7 cellular contexts compared by ENCODE assay signal in genomic region chr6:45926423-45926822, GRCh38.
DNase-seq lines count a peak whose midpoint lies in the region; TF ChIP-seq lines count a peak whose summit lies in the region.
"Not testable (repeated sequence)": the region's sequence is repeated elsewhere in the genome, so short reads cannot be mapped to it uniquely, and the experiment has no call there.

No MANE protein-coding gene starts in this region.

- POLR2A ChIA-PET in SK-N-SH (lab: Yijun Ruan, JAX), result not testable (repeated sequence)

- H3K36me3 ChIP-seq in SK-N-SH (replicated peaks in 1 of 2; ENCODE audit: control insufficient read depth in 1 of 2, insufficient read depth in 2 of 2, low read length in 1 of 2); endodermal cell (ENCODE audit: control insufficient read depth, insufficient read depth, low read length): not testable (repeated sequence)

- H3K18ac ChIP-seq in H9 (ENCODE audit: insufficient read length, low read depth, low read length), result not testable (repeated sequence)

- H3K4me2 ChIP-seq in H9 (ENCODE audit: insufficient read depth, insufficient read length, low read length); SK-N-SH: not testable (repeated sequence)

- H3K36me3 Mint-ChIP-seq in H9 (ENCODE audit: insufficient read depth in 1 of 3, low read depth in 3 of 3); activated naive CD4-positive, alpha-beta T cell treated with anti-CD3 and anti-CD28 coated beads, Interleukin-2, amount 50 U/mL, for 24 hours; endodermal cell (ENCODE audit: low read depth); mesothelial cell of epicardium: not testable (repeated sequence)

- not testable (repeated sequence) for H3T11ph ChIP-seq in H9 (ENCODE audit: low read length)

- not testable (repeated sequence) for H3K56ac ChIP-seq in H9 (ENCODE audit: insufficient read length, low read depth, low read length)

- H2BK5ac ChIP-seq in H9 (ENCODE audit: insufficient read length, low read length), result not testable (repeated sequence)

- not testable (repeated sequence) for H3K23me2 ChIP-seq in H9 (ENCODE audit: insufficient read length, low read depth, low read length, poor library complexity, severe bottlenecking)

- H2AK5ac ChIP-seq in H9 (ENCODE audit: insufficient read length, low read length), result not testable (repeated sequence)

- not testable (repeated sequence) for H3K27ac Mint-ChIP-seq in H9, endodermal cell, mesothelial cell of epicardium
- peak overlapping the region; percentile 66 for H3K27ac Mint-ChIP-seq in activated naive CD4-positive, alpha-beta T cell treated with anti-CD3 and anti-CD28 coated beads, Interleukin-2, amount 50 U/mL, for 24 hours

- H4K20me1 ChIP-seq in H9 (ENCODE audit: control insufficient read depth, insufficient read depth, insufficient read length); SK-N-SH (ENCODE audit: insufficient read depth): not testable (repeated sequence)

- H3K14ac ChIP-seq in H9 (ENCODE audit: insufficient read depth, low read length), result not testable (repeated sequence)

- not testable (repeated sequence) for H3K23ac ChIP-seq in H9 (ENCODE audit: insufficient read length, low read depth, low read length)

- not testable (repeated sequence) for TF ChIP-seq RAD21 in SK-N-SH (IDR thresholded peaks at IDR 0.05; ENCODE audit: low read length)

- peaks cover 40 to 43% of the 10 kb centered on the region in 2 experiments for H3K4me1 Mint-ChIP-seq in H9
- H3K4me1 Mint-ChIP-seq in activated naive CD4-positive, alpha-beta T cell treated with anti-CD3 and anti-CD28 coated beads, Interleukin-2, amount 50 U/mL, for 24 hours, result not testable (repeated sequence)
- peaks cover 28% of the 10 kb centered on the region for H3K4me1 Mint-ChIP-seq in endodermal cell
- H3K4me1 Mint-ChIP-seq in mesothelial cell of epicardium, result peaks cover 30% of the 10 kb centered on the region

- H3K9ac ChIP-seq in H9 (ENCODE audit: extremely low read depth, insufficient read length, low read length); SK-N-SH; endodermal cell (ENCODE audit: extremely low read depth, low read length, poor library complexity, severe bottlenecking): not testable (repeated sequence)

- not testable (repeated sequence) for H2BK15ac ChIP-seq in H9 (ENCODE audit: low read depth, low read length)

- not testable (repeated sequence) for H3F3A ChIP-seq in SK-N-SH (replicated peaks; ENCODE audit: insufficient read depth)

- not testable (repeated sequence) for H2AFZ ChIP-seq in H9 (ENCODE audit: low read length); SK-N-SH (ENCODE audit: low read depth)

- H3K4me3 ChIP-seq in SK-N-SH (ENCODE audit: low read depth in 2 of 2, low read length in 1 of 2); endodermal cell (ENCODE audit: low read length); retinal pigment epithelial cell (ENCODE audit: low read length): not testable (repeated sequence)

- not testable (repeated sequence) for TF ChIP-seq EP300 in SK-N-SH (IDR thresholded peaks at IDR 0.05; ENCODE audit: borderline replicate concordance in 1 of 2, low read depth in 1 of 2, low read length in 1 of 2)

- peak; percentile 45 for TF ChIP-seq CTCF in H9 (conservative IDR thresholded peaks at IDR 0.05)
- TF ChIP-seq CTCF in SK-N-SH (IDR thresholded peaks at IDR 0.05), result peak; percentile 39; the same call in 1 of the 2 replicates
- peak; percentile 50 for TF ChIP-seq CTCF in endodermal cell (conservative IDR thresholded peaks at IDR 0.05)
- peak; percentile 77 for TF ChIP-seq CTCF in mesothelial cell of epicardium (IDR thresholded peaks at IDR 0.05; ENCODE audit: unreplicated experiment)
- peak; percentile 15 for TF ChIP-seq CTCF in retinal pigment epithelial cell (conservative IDR thresholded peaks at IDR 0.05; ENCODE audit: low read depth, low read length)

- H4K8ac ChIP-seq in H9 (replicated peaks; ENCODE audit: insufficient read length, low read depth, low read length), result not testable (repeated sequence)

- not testable (repeated sequence) for H3K4me3 Mint-ChIP-seq in H9; activated naive CD4-positive, alpha-beta T cell treated with anti-CD3 and anti-CD28 coated beads, Interleukin-2, amount 50 U/mL, for 24 hours; endodermal cell; mesothelial cell of epicardium

- CTCF ChIA-PET in SK-N-SH (lab: Yijun Ruan, JAX), result interaction anchor here (1.7 kb wide), 1 partner anchor 18 kb away, joined by 4 read pairs; no protein-coding TSS in a partner anchor

- not testable (repeated sequence) for H3K27ac ChIP-seq in H9 (ENCODE audit: insufficient read length, low read depth, low read length); SK-N-SH (ENCODE audit: low read depth in 2 of 2, low read length in 1 of 2); endodermal cell (ENCODE audit: low read depth, low read length)

- not testable (repeated sequence) for H3K79me2 ChIP-seq in H9 (ENCODE audit: insufficient read depth, low read length); SK-N-SH (ENCODE audit: insufficient read depth)

- peaks cover 41% of the 10 kb centered on the region for H3K27me3 Mint-ChIP-seq in H9 (ENCODE audit: low read depth)
- H3K27me3 Mint-ChIP-seq in activated naive CD4-positive, alpha-beta T cell treated with anti-CD3 and anti-CD28 coated beads, Interleukin-2, amount 50 U/mL, for 24 hours; mesothelial cell of epicardium (ENCODE audit: low read depth): not testable (repeated sequence)
- peaks cover 10% of the 10 kb centered on the region for H3K27me3 Mint-ChIP-seq in endodermal cell (ENCODE audit: insufficient read depth)

- no CpG with 5 or more reads among the region's 8 CpGs for WGBS in H9 (ENCODE audit: extremely low coverage, insufficient read length, low lambda C conversion rate)
- 35% methylated on average over 8 of the region's 8 CpGs for WGBS in SK-N-SH (ENCODE audit: low lambda C conversion rate)
- 94 to 95% methylated on average over 7 to 8 of the region's 8 CpGs for WGBS in endodermal cell (ENCODE audit: insufficient coverage in 1 of 2, insufficient read length in 1 of 2), 2 experiments

- H3K79me1 ChIP-seq in H9 (ENCODE audit: insufficient read depth, low read depth, low read length, poor library complexity, severe bottlenecking), result not testable (repeated sequence)

- H3K9me3 ChIP-seq in H9 (ENCODE audit: control insufficient read depth, low read depth, low read length); SK-N-SH; endodermal cell (ENCODE audit: control insufficient read depth, low read length): not testable (repeated sequence)

- not testable (repeated sequence) for H3K4ac ChIP-seq in H9 (ENCODE audit: low read depth, low read length)

- not testable (repeated sequence) for H4K5ac ChIP-seq in H9 (ENCODE audit: insufficient read length, low read depth, low read length)

- H2BK120ac ChIP-seq in H9 (ENCODE audit: low read depth, low read length, poor library complexity, severe bottlenecking), result not testable (repeated sequence)

- not testable (repeated sequence) for H2BK12ac ChIP-seq in H9 (ENCODE audit: insufficient read length, low read depth, low read length)

- peaks cover 13% of the 10 kb centered on the region; the same call in 1 of the 2 replicates for H3K4me1 ChIP-seq in H9 (ENCODE audit: insufficient read depth, low read length)
- H3K4me1 ChIP-seq in SK-N-SH (ENCODE audit: control insufficient read depth in 1 of 2, insufficient read depth in 2 of 2, low read depth in 1 of 2, low read length in 1 of 2); endodermal cell (ENCODE audit: control insufficient read depth, insufficient read depth, low read length): not testable (repeated sequence)

- not testable (repeated sequence) for DNase-seq in H9; SK-N-SH; endodermal cell; retinal pigment epithelial cell (ENCODE audit: low read depth)
- DNase-seq in NCI-H82 (lab: John Stamatoyannopoulos, UW) (peak; percentile 14), mesothelial cell of epicardium (ENCODE audit: low spot score in 2 of 2, unreplicated experiment in 2 of 2) (peak in 1 of 2 experiments; percentile 10)

- not testable (repeated sequence) for H3K27me3 ChIP-seq in H9 (ENCODE audit: insufficient read depth, low read length); SK-N-SH (ENCODE audit: insufficient read depth); endodermal cell (ENCODE audit: control insufficient read depth, insufficient read depth, low read length, poor library complexity, severe bottlenecking)

- not testable (repeated sequence) for H2BK20ac ChIP-seq in H9 (ENCODE audit: low read depth, low read length, poor library complexity, severe bottlenecking)

- not testable (repeated sequence) for H3K9me2 ChIP-seq in SK-N-SH

- not testable (repeated sequence) for H3K9me3 Mint-ChIP-seq in H9; activated naive CD4-positive, alpha-beta T cell treated with anti-CD3 and anti-CD28 coated beads, Interleukin-2, amount 50 U/mL, for 24 hours; endodermal cell; mesothelial cell of epicardium

- not testable (repeated sequence) for H4K91ac ChIP-seq in H9 (ENCODE audit: insufficient read length, low read depth, low read length)

Comparison
In these comparisons a context has a peak if more than half of its experiments do, and no peak if none do; other contexts are left out.
1. CTCF ChIP-seq: peak in every context shown above with its lines; median percentile 77 in mesothelial cell of epicardium; 50 in endodermal cell; 45 in H9; 39 in SK-N-SH; 15 in retinal pigment epithelial cell.